In genomic region chr7:65892832-65893231, GRCh38 we compare ENCODE assay signal across 20 cellular contexts. TPM values are rescaled to one million over a fixed set of nuclear protein-coding genes. Genes with fewer than 3 reads are reported as not detected.
A peak's percentile ranks its signal among the peaks of the same experiment; 100 is the strongest.
DNase-seq lines count a peak whose midpoint lies in the region; ATAC-seq and TF ChIP-seq lines count a peak whose summit lies in the region.
"Had no signal": no experiment of that assay in that cellular context is flagged by ENCODE, and none has a peak within 500 bp of the region (broad histone marks: within the 10 kb centered on the region; RNA-seq: fewer than 3 reads in every experiment).

No MANE protein-coding gene starts in this region.

- no peak overlapping the region for H3K4me3 ChIP-seq in right atrium auricular region
- H3K4me3 ChIP-seq in right cardiac atrium (ENCODE audit: low read length): no peak overlapping the region
- H3K4me3 ChIP-seq in subcutaneous abdominal adipose tissue (ENCODE audit: low read depth in 1 of 5, low read length in 5 of 5): no peak overlapping the region
- no peak overlapping the region for H3K4me3 ChIP-seq in Peyer's patch
- H3K4me3 ChIP-seq: GM12878, PC-9 had no signal

- H3K4me1 ChIP-seq in right atrium auricular region (peaks cover 0 to 13% of the 10 kb centered on the region in 2 donors), right cardiac atrium (ENCODE audit: control insufficient read depth, insufficient read depth, low read length) (no peaks in the 10 kb centered on the region), subcutaneous abdominal adipose tissue (ENCODE audit: control insufficient read depth in 5 of 5, insufficient read depth in 5 of 5, low read length in 5 of 5) (peaks cover 0 to 23% (median 2%) of the 10 kb centered on the region in 5 donors), Peyer's patch (no peaks in the 10 kb centered on the region)

- TF ChIP-seq CTCF in right atrium auricular region (IDR thresholded peaks at IDR 0.05): no peak
- TF ChIP-seq CTCF in endothelial cell (IDR thresholded peaks at IDR 0.05; ENCODE audit: unreplicated experiment): no peak
- TF ChIP-seq CTCF in Peyer's patch (IDR thresholded peaks at IDR 0.05): no peak

- DNase-seq in left ventricle myocardium superior (no peak), right atrium auricular region (ENCODE audit: low spot score) (no peak), endothelial cell (ENCODE audit: low spot score) (no peak), right cardiac atrium (no peak), Peyer's patch (no peak), COLO829 (ENCODE audit: low spot score) (no peak)
- DNase-seq: CD8-positive, alpha-beta T cell; DMS53; EL; GOT3; KG1; NCI-H1417; NCI-H187; NCI-H345; NCI-H524 treated with DMSO at 0.1 percent for 48 hours; PC-9 had no signal

- H3K27ac Mint-ChIP-seq in endothelial cell (ENCODE audit: unreplicated experiment): peak overlapping the region; percentile 70
- H3K27ac Mint-ChIP-seq: CD8-positive, alpha-beta T cell had no signal

- H3K27me3 Mint-ChIP-seq in endothelial cell (ENCODE audit: unreplicated experiment): no peaks in the 10 kb centered on the region

- H3K9ac ChIP-seq in subcutaneous abdominal adipose tissue (ENCODE audit: low read length in 5 of 5): no peak overlapping the region

- H3K4me3 Mint-ChIP-seq in endothelial cell (ENCODE audit: unreplicated experiment): no peak overlapping the region
- H3K4me3 Mint-ChIP-seq: CD8-positive, alpha-beta T cell had no signal

- ATAC-seq in left ventricle myocardium superior (peak; percentile 55), right cardiac atrium (peak; percentile 34 to 60), HG02852 (IDR thresholded peaks at IDR 0.05; ENCODE audit: unreplicated experiment) (no peak)
- ATAC-seq: CD8-positive, alpha-beta T cell; GM12878; HCT116 had no signal

- H3K36me3 Mint-ChIP-seq in endothelial cell (ENCODE audit: low read depth, unreplicated experiment): peaks cover 9% of the 10 kb centered on the region

- 46% methylated on average over 1 of the region's 1 CpG for WGBS in right cardiac atrium

- H3K36me3 ChIP-seq in right atrium auricular region (peaks cover 8% of the 10 kb centered on the region), subcutaneous abdominal adipose tissue (ENCODE audit: control insufficient read depth in 5 of 5, insufficient read depth in 5 of 5, low read length in 5 of 5) (peaks cover 0 to 7% (median 4%) of the 10 kb centered on the region in 5 donors), Peyer's patch (peaks cover 0 to 5% (median 0%) of the 10 kb centered on the region in 3 donors)

- H3K27ac ChIP-seq in right atrium auricular region (no peak overlapping the region), right cardiac atrium (ENCODE audit: low read length) (no peak overlapping the region), subcutaneous abdominal adipose tissue (ENCODE audit: low read depth, low read length) (peak overlapping the region; percentile 13), Peyer's patch (no peak overlapping the region)
- H3K27ac ChIP-seq: PC-9 had no signal

- H3K9me3 Mint-ChIP-seq in endothelial cell (ENCODE audit: unreplicated experiment): no peaks in the 10 kb centered on the region
- H3K9me3 Mint-ChIP-seq: CD8-positive, alpha-beta T cell had no signal

- TF ChIP-seq POLR2A in Peyer's patch (IDR thresholded peaks at IDR 0.05): no peak

- peaks cover 13% of the 10 kb centered on the region for H3K4me1 Mint-ChIP-seq in endothelial cell (ENCODE audit: unreplicated experiment)

- intact Hi-C loops in left ventricle myocardium superior (cut with micrococcal nuclease) (no loop called here), right cardiac atrium (cut with DNase I) (no loop called here)

- H3K27me3 ChIP-seq in right atrium auricular region: no peaks in the 10 kb centered on the region
- no peaks in the 10 kb centered on the region for H3K27me3 ChIP-seq in right cardiac atrium (ENCODE audit: control insufficient read depth, insufficient read depth)
- H3K27me3 ChIP-seq in subcutaneous abdominal adipose tissue (ENCODE audit: control insufficient read depth in 5 of 5, insufficient read depth in 4 of 5, low read length in 5 of 5): no peaks in the 10 kb centered on the region
- H3K27me3 ChIP-seq in Peyer's patch: no peaks in the 10 kb centered on the region

- no peaks in the 10 kb centered on the region for H3K9me3 ChIP-seq in right atrium auricular region
- no peaks in the 10 kb centered on the region for H3K9me3 ChIP-seq in right cardiac atrium (ENCODE audit: control insufficient read depth, low read length)
- H3K9me3 ChIP-seq in subcutaneous abdominal adipose tissue (ENCODE audit: control insufficient read depth in 5 of 5, low read length in 5 of 5): no peaks in the 10 kb centered on the region
- H3K9me3 ChIP-seq in Peyer's patch: no peaks in the 10 kb centered on the region

RNA-seq across cellular contexts. Expression of gene VKORC1L1, which starts 20.0 kb away (rescaled TPM):
- total RNA-seq in left ventricle myocardium superior (18.2 TPM), right atrium auricular region (10 to 100 TPM; 12.3 to 13.5 TPM), endothelial cell (ENCODE audit: unreplicated experiment) (22.9 TPM), right cardiac atrium (10 to 100 TPM; 15.0 to 21.2 (median 16.2) TPM), Peyer's patch (10 to 100 TPM in 2 of 4 donors, 1 to 10 TPM in 2; 5.0 to 11.0 (median 9.4) TPM)
- polyA plus RNA-seq in right cardiac atrium: 6.8 TPM
